8 cellular contexts compared by ENCODE assay signal in genomic region chr6:168865-169455, GRCh38.
A peak's percentile ranks its signal among the peaks of the same experiment; 100 is the strongest.
DNase-seq lines count a peak whose midpoint lies in the region; ATAC-seq, FAIRE-seq and TF ChIP-seq lines count a peak whose summit lies in the region.

No MANE protein-coding gene starts in this region.

- ATAC-seq in lung (ENCODE audit: insufficient read depth, low FRiP score) (no peak), GM21825 (IDR thresholded peaks at IDR 0.05; ENCODE audit: unreplicated experiment) (no peak), HG03025 (IDR thresholded peaks at IDR 0.05; ENCODE audit: low FRiP score, unreplicated experiment) (no peak)

- FAIRE-seq in A204.1 (lab: Jason Lieb, UNC): peak; percentile 95

- H3K27ac ChIP-seq in lung (ENCODE audit: low read depth in 1 of 2, low read length in 1 of 2): no peak overlapping the region

- H3K36me3 ChIP-seq in lung (ENCODE audit: control insufficient read depth in 2 of 2, insufficient read depth in 2 of 2, low read length in 2 of 2): no peaks in the 10 kb centered on the region

- H3K4me1 ChIP-seq in lung (ENCODE audit: control insufficient read depth in 2 of 2, insufficient read depth in 2 of 2, low read length in 2 of 2): no peaks in the 10 kb centered on the region

- DNase-seq in NCI-H524 treated with DMSO at 0.1 percent for 48 hours (lab: John Stamatoyannopoulos, UW) (peak; percentile 27), cardiac fibroblast (ENCODE audit: low read depth in 2 of 2) (peak; percentile 66 to 72), lung (ENCODE audit: low spot score) (no peak)
- DNase-seq in stimulated activated CD4-positive, alpha-beta T cell treated with anti-CD3 and anti-CD28 coated beads, Interleukin-2, amount 100 ng/mL, for 48 hours: no peak

- no peak overlapping the region for H3K4me3 ChIP-seq in cardiac fibroblast (replicated peaks in 1 of 2; ENCODE audit: low read depth in 2 of 2, low read length in 2 of 2)
- no peak overlapping the region for H3K4me3 ChIP-seq in lung

- WGBS in lung, 2 donors: 33 to 34% methylated on average over 3 of the region's 3 CpGs

- H3K9me3 ChIP-seq in lung (ENCODE audit: control insufficient read depth in 2 of 2, insufficient read depth in 1 of 2, low read length in 1 of 2): peaks cover 0 to 4% of the 10 kb centered on the region in 2 donors

- TF ChIP-seq CTCF in GM12874 (IDR thresholded peaks at IDR 0.05; ENCODE audit: insufficient read depth, low read depth, low read length): peak; percentile 39; the same call in 1 of the 2 replicates
- TF ChIP-seq CTCF in cardiac fibroblast (IDR thresholded peaks at IDR 0.05; ENCODE audit: low read depth, low read length): peak; percentile 48
- peak; percentile 27 for TF ChIP-seq CTCF in lung (IDR thresholded peaks at IDR 0.05; ENCODE audit: control extremely low read depth, extremely low read depth)

- no peaks in the 10 kb centered on the region for H3K27me3 ChIP-seq in lung (ENCODE audit: control insufficient read depth, insufficient read depth)

Comparison
In these comparisons a context has a peak if more than half of its experiments do, and no peak if none do; other contexts are left out.
1. DNase-seq: peak in NCI-H524 treated with DMSO at 0.1 percent for 48 hours (single experiment) and cardiac fibroblast (2 of 2); none in lung (single experiment) and stimulated activated CD4-positive, alpha-beta T cell treated with anti-CD3 and anti-CD28 coated beads, Interleukin-2, amount 100 ng/mL, for 48 hours (0 of 2).
2. Peak in every context shown above with its lines, with median percentiles within 50 percentile points of each other: CTCF ChIP-seq.